In genomic region chrX:42602136-42602535, GRCh38 we compare ENCODE assay signal across 14 cellular contexts.
"Had no signal": no experiment of that assay in that cellular context is flagged by ENCODE, and none has a peak within 500 bp of the region (broad histone marks: within the 10 kb centered on the region; RNA-seq: fewer than 3 reads in every experiment).

No MANE protein-coding gene starts in this region.

- H3K27me3 ChIP-seq: colonic mucosa, heart right ventricle, right atrium auricular region, testis, tibial nerve, upper lobe of right lung, vagina had no signal

- DNase-seq: cerebellar nuclear complex; colonic mucosa; dermis blood vessel endothelial cell; heart right ventricle; left colon; naive thymus-derived CD4-positive, alpha-beta T cell; nephron progenitor cell; stimulated activated CD4-positive, alpha-beta T cell treated with anti-CD3 and anti-CD28 coated beads, Interleukin-4, amount 100 ng/mL, for 1 hour; testis; upper lobe of right lung had no signal

- H3K4me3 ChIP-seq: colonic mucosa, heart right ventricle, right atrium auricular region, testis, tibial nerve, upper lobe of right lung, vagina had no signal

- H3K9me3 ChIP-seq: colonic mucosa, heart right ventricle, right atrium auricular region, testis, tibial nerve, upper lobe of right lung, vagina had no signal

- ATAC-seq: heart right ventricle; left colon; naive thymus-derived CD4-positive, alpha-beta T cell; stimulated activated memory B cell treated with anti-CD40 and anti-IgM and Interleukin-4, amounts not matched to agents 10 μg/mL and 1 μg/mL and 100 μg/mL, for 72 hours; upper lobe of right lung had no signal

- H3K4me1 ChIP-seq: colonic mucosa, heart right ventricle, right atrium auricular region, testis, tibial nerve, upper lobe of right lung, vagina had no signal

- H3K36me3 ChIP-seq: colonic mucosa, heart right ventricle, right atrium auricular region, tibial nerve, upper lobe of right lung, vagina had no signal

- H3K27ac ChIP-seq: colonic mucosa, heart right ventricle, right atrium auricular region, testis, tibial nerve, upper lobe of right lung, vagina had no signal
